14 cellular contexts compared by ENCODE assay signal in the genomic region with DNA sequence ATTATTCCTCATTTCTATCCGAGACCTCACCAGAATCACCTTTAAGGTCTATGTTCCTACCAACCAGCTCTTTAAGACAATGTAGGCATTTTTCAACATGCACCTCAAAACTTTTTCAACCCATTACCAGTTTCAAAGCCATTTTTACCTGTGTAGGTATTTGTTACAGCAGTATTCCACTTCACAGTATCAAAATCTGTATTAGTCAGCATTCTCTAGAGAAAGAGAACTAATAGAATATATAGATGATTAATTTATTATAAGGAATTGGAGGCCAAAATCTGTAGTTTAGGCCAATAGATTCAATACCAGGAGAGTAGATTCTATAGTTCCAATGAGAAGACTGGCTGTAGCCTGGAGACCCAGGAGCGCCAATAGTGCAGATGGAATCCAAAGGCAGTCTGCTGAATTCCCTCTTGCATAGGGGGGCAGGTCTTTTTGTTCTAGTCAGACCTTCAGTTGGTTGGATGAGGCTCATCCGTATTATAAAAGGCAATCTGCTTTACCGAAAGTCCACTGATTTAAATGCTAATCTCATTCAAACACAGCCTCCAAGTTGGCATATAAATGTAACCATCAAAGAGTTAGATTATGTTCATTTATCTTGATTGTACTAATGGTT.
DNase-seq lines count a peak whose midpoint lies in the region; ATAC-seq and TF ChIP-seq lines count a peak whose summit lies in the region.
"Had no signal": no experiment of that assay in that cellular context is flagged by ENCODE, and none has a peak within 500 bp of the region (broad histone marks: within the 10 kb centered on the region; RNA-seq: fewer than 3 reads in every experiment).

No MANE protein-coding gene starts in this region.

- no peak for TF ChIP-seq CTCF in IMR-90 (conservative IDR thresholded peaks at IDR 0.05; ENCODE audit: low read depth, low read length)

- no peak overlapping the region for H3K14ac ChIP-seq in IMR-90 (replicated peaks; ENCODE audit: low read depth, low read length)

- no peak overlapping the region for H2BK15ac ChIP-seq in IMR-90 (ENCODE audit: low read depth, low read length)

- no peaks in the 10 kb centered on the region; the same call in 1 of the 2 replicates for H3K27me3 ChIP-seq in H7 (ENCODE audit: control insufficient read depth, insufficient read depth, low read length)
- H3K27me3 ChIP-seq in IMR-90 (ENCODE audit: control insufficient read depth, insufficient read depth, low read length), result no peaks in the 10 kb centered on the region
- H3K27me3 ChIP-seq: BLaER1 had no signal

- no peak for TF ChIP-seq RAD21 in IMR-90 (IDR thresholded peaks at IDR 0.05; ENCODE audit: low read length)

- no peak for ATAC-seq in IMR-90 (ENCODE audit: low read depth)
- no peak for ATAC-seq in GM21526 (IDR thresholded peaks at IDR 0.05; ENCODE audit: low FRiP score, unreplicated experiment)

- no peaks in the 10 kb centered on the region for H4K20me1 ChIP-seq in IMR-90 (ENCODE audit: insufficient read depth, low read length)
- H4K20me1 ChIP-seq: BLaER1 had no signal

- BruUV-seq in IMR-90 (replicated peaks; lab: Mats Ljungman, UMichigan), result no TSS peak

- no peak overlapping the region for H3K4ac ChIP-seq in IMR-90 (ENCODE audit: low read depth, low read length)

- H2BK120ac ChIP-seq in IMR-90 (ENCODE audit: low read depth, low read length), result no peak overlapping the region

- H3K9me1 ChIP-seq in IMR-90 (ENCODE audit: insufficient read depth, low read length), result no peaks in the 10 kb centered on the region

- no peaks in the 10 kb centered on the region for H3K4me1 ChIP-seq in IMR-90 (ENCODE audit: control insufficient read depth, insufficient read depth, low read length)
- H3K4me1 ChIP-seq: BLaER1, Caco-2 had no signal

- no peak overlapping the region for H3K4me2 ChIP-seq in IMR-90 (ENCODE audit: low read depth, low read length)
- H3K4me2 ChIP-seq: BLaER1 had no signal

- H3K9ac ChIP-seq in IMR-90 (ENCODE audit: low read depth, low read length), result no peak overlapping the region
- H3K9ac ChIP-seq: BLaER1 had no signal

- H3K56ac ChIP-seq in IMR-90 (ENCODE audit: extremely low read depth, insufficient read depth, low read length), result no peak overlapping the region

- H4K8ac ChIP-seq in IMR-90 (ENCODE audit: low read depth in 2 of 2, low read length in 2 of 2), result no peak overlapping the region

- whole genome bisulfite sequencing in IMR-90 (ENCODE audit: extremely low coverage in 2 of 2, insufficient read length in 1 of 2), 2 experiments, result no CpG with 5 or more reads among the region's 4 CpGs

- dilution Hi-C loops in IMR-90 (cut with HindIII; ENCODE audit: low sequenced_read_pairs, unreplicated experiment), result no loop called here

- H2AFZ ChIP-seq in IMR-90 (replicated peaks; ENCODE audit: low read length, poor library complexity), result no peak overlapping the region

- no peak overlapping the region for H4K5ac ChIP-seq in IMR-90 (ENCODE audit: low read depth, low read length)

- in situ Hi-C loops in IMR-90 (cut with MboI; ENCODE audit: low sequenced_read_pairs), result no loop called here

- no peaks in the 10 kb centered on the region for H3K79me1 ChIP-seq in IMR-90 (ENCODE audit: low read depth in 1 of 2, low read length in 2 of 2)

- CTCF ChIA-PET in IMR-90 (lab: Yijun Ruan, JAX), result no interaction called here

- H3K36me3 ChIP-seq in H7 (replicated peaks; ENCODE audit: control insufficient read depth, insufficient read depth, low read length) (no peaks in the 10 kb centered on the region), IMR-90 (ENCODE audit: control insufficient read depth, insufficient read depth, low read length) (no peaks in the 10 kb centered on the region)
- H3K36me3 ChIP-seq: BLaER1 had no signal

- no peak overlapping the region for H3K27ac ChIP-seq in IMR-90 (ENCODE audit: insufficient read depth, low read length)
- H3K27ac ChIP-seq: BLaER1 had no signal

- H2AK9ac ChIP-seq in IMR-90 (replicated peaks; ENCODE audit: low read depth, low read length, poor library complexity), result no peak overlapping the region

- H2BK5ac ChIP-seq in IMR-90 (ENCODE audit: low read depth, low read length, poor library complexity, severe bottlenecking), result no peak overlapping the region

- no peak for TF ChIP-seq POLR2A in IMR-90 (IDR thresholded peaks at IDR 0.05; ENCODE audit: low read depth, low read length)

- POLR2A ChIA-PET in IMR-90 (lab: Charles Lee; ENCODE audit: unreplicated experiment), result no interaction called here

- no peak overlapping the region for H4K91ac ChIP-seq in IMR-90 (ENCODE audit: insufficient read depth, low read depth, low read length)

- H3K18ac ChIP-seq in IMR-90 (ENCODE audit: low read depth, low read length), result no peak overlapping the region

- DNase-seq in H7 (peak; percentile 24), IMR-90 (no peak), iPS DF 19.7 (ENCODE audit: low read depth, low spot score) (peak; percentile 5), RPMI8226 (no peak), SK-N-DZ (ENCODE audit: low spot score) (no peak)
- DNase-seq: AML-193; Caco-2; CD8-positive, alpha-beta memory T cell; DMS53; GF-D8; GOT3; KG1 had no signal

- no peak overlapping the region for H2BK20ac ChIP-seq in IMR-90 (ENCODE audit: low read depth, low read length)

- H3K9me3 ChIP-seq in IMR-90 (ENCODE audit: control insufficient read depth, insufficient read depth, low read length), result no peaks in the 10 kb centered on the region
- H3K9me3 ChIP-seq: BLaER1, Caco-2 had no signal

- H3K4me3 ChIP-seq in H7 (ENCODE audit: insufficient read depth, low read depth, low read length) (no peak overlapping the region), IMR-90 (ENCODE audit: insufficient read depth, low read depth, low read length) (no peak overlapping the region)
- H3K4me3 ChIP-seq: BLaER1 had no signal

- H2AK5ac ChIP-seq in IMR-90 (ENCODE audit: low read depth, low read length), result no peak overlapping the region

- no peak overlapping the region for H3K23ac ChIP-seq in IMR-90 (ENCODE audit: low read depth, low read length)

- intact Hi-C loops in IMR-90 (cut with micrococcal nuclease), result no loop called here

TF ChIP-seq in IMR-90, 13 proteins besides CTCF, POLR2A, EP300 and RAD21:
- TF ChIP-seq FOS (IDR thresholded peaks at IDR 0.05; ENCODE audit: low read depth, low read length) (no peak), MXI1 (IDR thresholded peaks at IDR 0.05; ENCODE audit: borderline replicate concordance, low read depth, low read length) (no peak), MAFK (IDR thresholded peaks at IDR 0.05; ENCODE audit: low read depth, low read length) (peak; percentile 62)

Comparison
In these comparisons a context has a peak if more than half of its experiments do, and no peak if none do; other contexts are left out.
1. DNase-seq: peak in H7 (single experiment) and iPS DF 19.7 (single experiment); none in IMR-90 (single experiment), RPMI8226 (single experiment) and SK-N-DZ (single experiment).